Comparison of ENCODE assay signal across 8 cellular contexts in the genomic region with DNA sequence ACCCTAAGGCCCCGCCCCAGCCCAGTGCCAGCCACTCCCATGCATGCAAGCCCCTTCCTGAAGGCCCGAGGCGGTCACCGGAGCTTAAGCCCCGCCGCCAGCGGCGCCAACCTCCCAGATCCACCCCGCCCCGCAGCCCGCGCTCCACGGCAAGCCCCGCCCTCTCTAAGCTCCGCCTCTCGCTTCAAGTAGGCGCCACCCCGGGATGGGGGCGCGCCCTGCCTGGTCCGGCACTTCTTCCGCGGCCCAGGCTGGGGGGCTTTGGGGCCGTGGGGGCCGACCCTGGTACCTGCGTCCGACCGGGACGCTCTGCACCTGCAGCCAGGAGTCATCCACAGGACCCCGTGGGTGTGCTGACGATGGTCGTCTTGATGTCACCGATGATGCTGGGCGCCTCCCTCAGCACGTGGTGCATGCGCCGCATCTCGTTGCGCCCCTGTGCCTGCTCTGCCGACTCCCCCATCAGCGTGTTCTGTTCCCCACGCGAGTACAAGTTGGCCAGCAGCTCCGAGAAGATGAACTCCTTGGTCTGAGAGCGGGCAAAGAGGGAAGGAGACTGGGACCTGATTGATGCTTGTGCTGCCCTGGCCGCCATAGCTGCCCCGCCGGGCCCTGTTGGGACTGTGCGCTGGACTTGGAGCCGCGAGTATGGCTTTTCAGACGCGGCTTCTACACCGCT. TPM values are rescaled to one million over a fixed set of nuclear protein-coding genes. Genes with fewer than 3 reads are reported as not detected.
DNase-seq lines count a peak whose midpoint lies in the region; ATAC-seq, FAIRE-seq and TF ChIP-seq lines count a peak whose summit lies in the region.

No MANE protein-coding gene starts in this region.

- H3K4me1 ChIP-seq in right atrium auricular region = peaks cover 0 to 22% of the 10 kb centered on the region in 2 donors

- H3K36me3 ChIP-seq in right atrium auricular region = no peaks in the 10 kb centered on the region

- peak; percentile 85 for FAIRE-seq in urothelium cell line (lab: Jason Lieb, UNC)

- in situ Hi-C loops in GM13977 (cut with MboI; ENCODE audit: low pct_unique_long_range_greater_than_20kb, low sequenced_read_pairs, unreplicated experiment) = no loop called here

- H3K27ac Mint-ChIP-seq in T-helper 17 cell = peak overlapping the region; percentile 14

- H3K36me3 Mint-ChIP-seq in T-helper 17 cell (ENCODE audit: low read depth) = no peaks in the 10 kb centered on the region

- ATAC-seq in HG02884 (IDR thresholded peaks at IDR 0.05; ENCODE audit: unreplicated experiment) (peak; percentile 90), T-helper 17 cell (peak; percentile 95)

- H3K27me3 ChIP-seq in right atrium auricular region = no peaks in the 10 kb centered on the region

- H3K9me3 ChIP-seq in T-helper 17 cell (ENCODE audit: control insufficient read depth, low read length, poor library complexity, severe bottlenecking) (no peaks in the 10 kb centered on the region), right atrium auricular region (no peaks in the 10 kb centered on the region)

- peak overlapping the region; percentile 84 for H3K27ac ChIP-seq in angular gyrus (ENCODE audit: low read depth, low read length)
- peak overlapping the region; percentile 3 to 75 for H3K27ac ChIP-seq in right atrium auricular region

- peak overlapping the region; percentile 88 for H3K4me3 Mint-ChIP-seq in T-helper 17 cell

- TF ChIP-seq CTCF in GM13977 (IDR thresholded peaks at IDR 0.05; ENCODE audit: extremely low read depth, insufficient read depth, missing control alignments) = no peak
- TF ChIP-seq CTCF in right atrium auricular region (IDR thresholded peaks at IDR 0.05) = no peak

- peaks cover 7% of the 10 kb centered on the region for H3K4me1 Mint-ChIP-seq in T-helper 17 cell

- DNase-seq in GM13977 (ENCODE audit: low spot score) (peak; percentile 99), NCI-H1694 (lab: John Stamatoyannopoulos, UW) (peak; percentile 72), T-helper 17 cell (peak; percentile 83 to 90 (median 87)), right atrium auricular region (ENCODE audit: low spot score) (peak; percentile 94), pulmonary artery endothelial cell (ENCODE audit: low read depth, low spot score) (peak; percentile 24), urothelium cell line (ENCODE audit: low spot score) (peak; percentile 99)

- peak overlapping the region; percentile 51 to 91 for H3K4me3 ChIP-seq in right atrium auricular region

- peaks cover 11% of the 10 kb centered on the region for H3K27me3 Mint-ChIP-seq in T-helper 17 cell

RNA-seq across cellular contexts. Expression of a gene that starts 26.1 kb away (rescaled TPM):
- total RNA-seq in T-helper 17 cell = under 1 TPM in 1 of 2 donors, not detected in 1; 0.08 TPM
- total RNA-seq in right atrium auricular region = 10 to 100 TPM; 32.6 to 55.6 TPM
- under 0.01 and 0.04 TPM in 2 replicates for total RNA-seq in pulmonary artery endothelial cell

Comparison
In these comparisons a context has a peak if more than half of its experiments do, and no peak if none do; other contexts are left out.
1. Peak in every context shown above with its lines: DNase-seq, ATAC-seq, H3K4me3 ChIP-seq and H3K27ac ChIP-seq.
2. DNase-seq: peak in every context shown above with its lines; median percentile 99 in GM13977; 99 in urothelium cell line; 94 in right atrium auricular region; 87 in T-helper 17 cell; 72 in NCI-H1694; 24 in pulmonary artery endothelial cell.
3. RNA of a gene that starts 26.1 kb away (total RNA-seq): 32.6 to 55.6 TPM in right atrium auricular region; 0.08 TPM in T-helper 17 cell and under 0.01 to 0.04 TPM in pulmonary artery endothelial cell; every median in the first group is over 10 times any median in the second.